ENCODE assay signal across 14 cellular contexts in the genomic region with DNA sequence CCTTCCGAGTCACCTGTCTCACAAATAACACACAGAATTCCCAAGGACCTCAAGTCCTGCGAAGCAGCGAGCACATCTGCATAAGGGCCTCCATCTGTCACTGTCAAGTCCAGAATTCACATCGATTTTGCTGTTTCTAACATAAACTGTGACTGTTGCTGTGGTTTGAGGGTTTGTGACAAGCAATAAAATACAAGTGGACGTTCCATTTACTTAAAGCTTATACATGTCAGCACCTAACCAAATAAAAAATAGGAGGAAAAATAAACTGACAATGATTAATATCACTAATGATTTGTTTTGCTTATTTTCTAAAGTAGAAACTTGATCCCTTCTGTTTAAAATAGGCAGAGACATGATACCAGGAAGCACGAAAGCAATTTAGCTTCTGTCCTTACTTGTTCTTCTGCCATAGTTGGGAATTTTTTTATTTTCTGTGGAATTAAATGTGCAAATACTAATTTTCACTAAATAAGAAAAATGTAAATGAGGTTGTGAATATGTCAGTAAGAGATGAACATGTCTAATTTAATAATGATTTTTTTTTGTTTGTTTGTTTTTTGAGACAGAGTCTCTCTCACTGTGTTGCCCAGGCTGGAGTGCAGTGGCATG.
"Had no signal": no experiment of that assay in that cellular context is flagged by ENCODE, and none has a peak within 500 bp of the region (broad histone marks: within the 10 kb centered on the region; RNA-seq: fewer than 3 reads in every experiment).

No MANE protein-coding gene starts in this region.

- H3K36me3 ChIP-seq: esophagus muscularis mucosa, tibial artery had no signal

- H3K4me3 Mint-ChIP-seq: activated CD8-positive, alpha-beta T cell treated with anti-CD3 and anti-CD28 coated beads for 36 hours; naive thymus-derived CD8-positive, alpha-beta T cell had no signal

- H3K27me3 ChIP-seq: esophagus muscularis mucosa, tibial artery had no signal

- H3K4me1 ChIP-seq: esophagus muscularis mucosa, tibial artery had no signal

- H3K27me3 Mint-ChIP-seq: activated CD8-positive, alpha-beta T cell treated with anti-CD3 and anti-CD28 coated beads for 36 hours had no signal

- ATAC-seq: activated CD8-positive, alpha-beta T cell treated with anti-CD3 and anti-CD28 coated beads for 36 hours; left cardiac atrium; mucosa of descending colon; naive thymus-derived CD8-positive, alpha-beta T cell; right cardiac atrium had no signal

- DNase-seq: activated CD4-positive, alpha-beta T cell treated with anti-CD3 and anti-CD28 coated beads for 4 hours; activated CD8-positive, alpha-beta memory T cell treated with anti-CD3 and anti-CD28 coated beads, Interleukin-2, amount 50 U/mL, for 4 hours; activated CD8-positive, alpha-beta T cell treated with anti-CD3 and anti-CD28 coated beads for 36 hours; head of caudate nucleus; left cardiac atrium; mucosa of descending colon; naive thymus-derived CD8-positive, alpha-beta T cell; occipital lobe; right cardiac atrium; small intestine; tibial artery had no signal

- H3K4me3 ChIP-seq: esophagus muscularis mucosa, lung, mucosa of descending colon, tibial artery had no signal

- H3K27ac ChIP-seq: esophagus muscularis mucosa, tibial artery, VCaP had no signal
